In genomic region chr11:70348608-70349007, GRCh38 we compare ENCODE assay signal across 8 cellular contexts.
"Had no signal": no experiment of that assay in that cellular context is flagged by ENCODE, and none has a peak within 500 bp of the region (broad histone marks: within the 10 kb centered on the region; RNA-seq: fewer than 3 reads in every experiment).

No MANE protein-coding gene starts in this region.

- H3K27ac Mint-ChIP-seq: GM23338, IgD-negative memory B cell had no signal

- H3K27me3 Mint-ChIP-seq: IgD-negative memory B cell had no signal

- H3K4me3 Mint-ChIP-seq: GM23338, H9, IgD-negative memory B cell had no signal

- ATAC-seq: GM23338 had no signal

- H3K4me2 ChIP-seq: GM23338 had no signal

- H3K9me3 Mint-ChIP-seq: GM23338, H9, IgD-negative memory B cell had no signal

- DNase-seq: H9, HCEC 1CT, KG1 had no signal

- H2AFZ ChIP-seq: GM23338 had no signal

- H3K4me1 Mint-ChIP-seq: GM23338, H9, IgD-negative memory B cell had no signal

- H3K4me3 ChIP-seq: GM23338 had no signal

- FAIRE-seq: H1, H54, HTR-8/SVneo had no signal
